ENCODE assay signal across 27 cellular contexts in the genomic region with DNA sequence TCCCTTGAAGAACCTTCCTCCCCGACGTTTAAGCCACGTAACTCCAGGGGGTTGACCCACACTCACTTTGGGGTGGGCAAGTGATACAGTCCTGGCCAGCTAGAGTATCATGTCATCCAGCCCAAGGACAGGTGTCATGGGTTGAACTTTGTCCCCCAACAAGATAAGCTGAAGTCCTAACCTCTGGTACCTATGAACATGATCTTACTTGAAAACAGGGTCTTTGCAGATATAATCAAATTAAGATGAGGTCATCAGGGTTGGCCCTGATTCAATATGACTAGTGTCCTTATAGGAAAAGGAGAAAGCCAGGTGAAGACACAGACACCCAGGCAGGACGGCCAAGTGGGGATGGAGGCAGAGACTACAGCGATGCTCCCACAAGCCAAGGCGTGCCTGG.
DNase-seq lines count a peak whose midpoint lies in the region; ATAC-seq and TF ChIP-seq lines count a peak whose summit lies in the region.
"Had no signal": no experiment of that assay in that cellular context is flagged by ENCODE, and none has a peak within 500 bp of the region (broad histone marks: within the 10 kb centered on the region; RNA-seq: fewer than 3 reads in every experiment).

No MANE protein-coding gene starts in this region.

- CTCF ChIA-PET in IMR-90 (lab: Yijun Ruan, JAX) = no interaction called here
- CTCF ChIA-PET in activated CD4-positive, alpha-beta T cell treated with anti-CD3 and anti-CD28 coated beads for 36 hours (lab: Charles Lee) = no interaction called here

- in situ Hi-C loops in IMR-90 (cut with MboI; ENCODE audit: low sequenced_read_pairs) = no loop called here

- H3K4ac ChIP-seq in IMR-90 (ENCODE audit: low read depth, low read length) = no peak overlapping the region

- no peak overlapping the region for H4K91ac ChIP-seq in IMR-90 (ENCODE audit: insufficient read depth, low read depth, low read length)

- H3K9me3 Mint-ChIP-seq in activated CD4-positive, alpha-beta T cell treated with anti-CD3 and anti-CD28 coated beads for 36 hours (ENCODE audit: low read depth) = no peaks in the 10 kb centered on the region
- H3K9me3 Mint-ChIP-seq: activated CD4-positive, alpha-beta T cell treated with anti-CD3 and anti-CD28 coated beads, Interleukin-2, amount 10 ng/mL, durations not matched to agents 7 days and 5 days; immature natural killer cell; natural killer cell treated with Interleukin-12 subunit alpha and Interleukin-12 subunit beta and Interleukin-15 and Interleukin-18, amount 100 ng/mL, for 72 hours had no signal

- TF ChIP-seq EP300 in sigmoid colon (IDR thresholded peaks at IDR 0.05) = no peak
- TF ChIP-seq EP300 in stomach (IDR thresholded peaks at IDR 0.05) = no peak

- H2BK5ac ChIP-seq in IMR-90 (ENCODE audit: low read depth, low read length, poor library complexity, severe bottlenecking) = no peak overlapping the region

- peak overlapping the region; percentile 8 for H2AFZ ChIP-seq in IMR-90 (replicated peaks; ENCODE audit: low read length, poor library complexity)

- no peak overlapping the region for H4K8ac ChIP-seq in IMR-90 (ENCODE audit: low read depth in 2 of 2, low read length in 2 of 2)

- peaks cover 16% of the 10 kb centered on the region for H3K4me1 Mint-ChIP-seq in activated CD4-positive, alpha-beta T cell treated with anti-CD3 and anti-CD28 coated beads for 36 hours

- no peak for DNase-seq in IMR-90
- no peak for DNase-seq in sigmoid colon
- DNase-seq in OCI-M2 (lab: John Stamatoyannopoulos, UW; ENCODE audit: unreplicated experiment) = no peak
- DNase-seq in activated CD4-positive, alpha-beta T cell treated with anti-CD3 and anti-CD28 coated beads for 36 hours = no peak
- DNase-seq in stomach = no peak
- DNase-seq: activated CD4-positive, alpha-beta T cell treated with anti-CD3 and anti-CD28 coated beads, Interleukin-2, amount 10 ng/mL, durations not matched to agents 7 days and 5 days; activated CD8-positive, alpha-beta memory T cell treated with anti-CD3 and anti-CD28 coated beads, Interleukin-2, amount 10 ng/mL, durations not matched to agents 7 days and 5 days; activated naive CD4-positive, alpha-beta T cell treated with anti-CD3 and anti-CD28 coated beads, Interleukin-2, amount 50 U/mL, for 16 hours; anterior cingulate cortex; Calu3; central memory CD4-positive, alpha-beta T cell; DND-41; HCEC 1CT; hypothalamus; immature natural killer cell; NCI-H146; retina; SHP77; stimulated activated CD4-positive, alpha-beta T cell treated with anti-CD3 and anti-CD28 coated beads, Interleukin-2, amount 100 ng/mL, for 48 hours had no signal

- H2BK120ac ChIP-seq in IMR-90 (ENCODE audit: low read depth, low read length) = no peak overlapping the region

- no peak overlapping the region for H2BK15ac ChIP-seq in IMR-90 (ENCODE audit: low read depth, low read length)

- BruUV-seq in IMR-90 (replicated peaks; lab: Mats Ljungman, UMichigan) = no TSS peak

- no peak overlapping the region for H4K5ac ChIP-seq in IMR-90 (ENCODE audit: low read depth, low read length)

- H3K36me3 ChIP-seq in BLaER1 treated with 17β-estradiol and CSF1 and Interleukin-3, amounts not matched to agents 10 nM and 100 nM = peaks cover 4 to 49% (median 33%) of the 10 kb centered on the region in 11 experiments; a peak in 20 of 22 replicates
- no peaks in the 10 kb centered on the region for H3K36me3 ChIP-seq in IMR-90 (ENCODE audit: control insufficient read depth, insufficient read depth, low read length)
- no peaks in the 10 kb centered on the region for H3K36me3 ChIP-seq in duodenal mucosa (ENCODE audit: control insufficient read depth in 1 of 2, insufficient read depth in 2 of 2, low read length in 2 of 2)
- no peaks in the 10 kb centered on the region for H3K36me3 ChIP-seq in sigmoid colon
- H3K36me3 ChIP-seq in stomach = peaks cover 0 to 6% (median 0%) of the 10 kb centered on the region in 4 donors
- H3K36me3 ChIP-seq: gastrocnemius medialis, left lung had no signal

- POLR2A ChIA-PET in IMR-90 (lab: Charles Lee; ENCODE audit: unreplicated experiment) = no interaction called here
- POLR2A ChIA-PET in activated CD4-positive, alpha-beta T cell treated with anti-CD3 and anti-CD28 coated beads for 36 hours (lab: Charles Lee) = no interaction called here

- no peak overlapping the region for H3K4me3 Mint-ChIP-seq in activated CD4-positive, alpha-beta T cell treated with anti-CD3 and anti-CD28 coated beads for 36 hours
- H3K4me3 Mint-ChIP-seq: activated CD4-positive, alpha-beta T cell treated with anti-CD3 and anti-CD28 coated beads, Interleukin-2, amount 10 ng/mL, durations not matched to agents 7 days and 5 days; activated CD8-positive, alpha-beta memory T cell treated with anti-CD3 and anti-CD28 coated beads, Interleukin-2, amount 10 ng/mL, durations not matched to agents 7 days and 5 days; immature natural killer cell; natural killer cell treated with Interleukin-12 subunit alpha and Interleukin-12 subunit beta and Interleukin-15 and Interleukin-18, amount 100 ng/mL, for 72 hours had no signal

- no peaks in the 10 kb centered on the region for H3K9me3 ChIP-seq in BLaER1 treated with 17β-estradiol and CSF1 and Interleukin-3, amounts not matched to agents 10 nM and 100 nM (replicated peaks in 1 of 11)
- H3K9me3 ChIP-seq in IMR-90 (ENCODE audit: control insufficient read depth, insufficient read depth, low read length) = no peaks in the 10 kb centered on the region
- no peaks in the 10 kb centered on the region for H3K9me3 ChIP-seq in duodenal mucosa (ENCODE audit: control insufficient read depth in 1 of 2, low read length in 2 of 2)
- H3K9me3 ChIP-seq in sigmoid colon = no peaks in the 10 kb centered on the region
- no peaks in the 10 kb centered on the region for H3K9me3 ChIP-seq in stomach
- H3K9me3 ChIP-seq: gastrocnemius medialis, left lung had no signal

- H3K36me3 Mint-ChIP-seq in activated CD4-positive, alpha-beta T cell treated with anti-CD3 and anti-CD28 coated beads for 36 hours (ENCODE audit: low read depth) = no peaks in the 10 kb centered on the region
- H3K36me3 Mint-ChIP-seq: natural killer cell treated with Interleukin-12 subunit alpha and Interleukin-12 subunit beta and Interleukin-15 and Interleukin-18, amount 100 ng/mL, for 72 hours had no signal

- TF ChIP-seq RAD21 in IMR-90 (IDR thresholded peaks at IDR 0.05; ENCODE audit: low read length) = no peak

- no peak for TF ChIP-seq POLR2A in IMR-90 (IDR thresholded peaks at IDR 0.05; ENCODE audit: low read depth, low read length)
- TF ChIP-seq POLR2A in sigmoid colon (IDR thresholded peaks at IDR 0.05) = no peak
- TF ChIP-seq POLR2A in stomach (IDR thresholded peaks at IDR 0.05) = no peak

- H2AK5ac ChIP-seq in IMR-90 (ENCODE audit: low read depth, low read length) = no peak overlapping the region

- no peaks in the 10 kb centered on the region for H3K79me1 ChIP-seq in IMR-90 (ENCODE audit: low read depth in 1 of 2, low read length in 2 of 2)

- no peak for ATAC-seq in IMR-90 (ENCODE audit: low read depth)
- ATAC-seq in activated CD4-positive, alpha-beta T cell treated with anti-CD3 and anti-CD28 coated beads for 36 hours = no peak
- no peak for ATAC-seq in GM19467 (IDR thresholded peaks at IDR 0.05; ENCODE audit: unreplicated experiment)
- ATAC-seq: activated CD8-positive, alpha-beta memory T cell treated with anti-CD3 and anti-CD28 coated beads, Interleukin-2, amount 10 ng/mL, durations not matched to agents 7 days and 5 days; left lung; natural killer cell treated with Interleukin-12 subunit alpha and Interleukin-12 subunit beta and Interleukin-15 and Interleukin-18, amount 100 ng/mL, for 72 hours had no signal

- H3K18ac ChIP-seq in IMR-90 (ENCODE audit: low read depth, low read length) = no peak overlapping the region

- no peaks in the 10 kb centered on the region for H3K27me3 ChIP-seq in BLaER1 treated with 17β-estradiol and CSF1 and Interleukin-3, amounts not matched to agents 10 nM and 100 nM
- H3K27me3 ChIP-seq in IMR-90 (ENCODE audit: control insufficient read depth, insufficient read depth, low read length) = peaks cover 34% of the 10 kb centered on the region
- H3K27me3 ChIP-seq in duodenal mucosa (ENCODE audit: control insufficient read depth in 1 of 2, insufficient read depth in 2 of 2, low read length in 2 of 2) = no peaks in the 10 kb centered on the region
- no peaks in the 10 kb centered on the region for H3K27me3 ChIP-seq in sigmoid colon
- no peaks in the 10 kb centered on the region for H3K27me3 ChIP-seq in stomach
- H3K27me3 ChIP-seq: gastrocnemius medialis, left lung had no signal

- H3K56ac ChIP-seq in IMR-90 (ENCODE audit: extremely low read depth, insufficient read depth, low read length) = no peak overlapping the region

- dilution Hi-C loops in IMR-90 (cut with HindIII; ENCODE audit: low sequenced_read_pairs, unreplicated experiment) = no loop called here

- WGBS in IMR-90 (ENCODE audit: extremely low coverage in 2 of 2, insufficient read length in 1 of 2), 2 experiments = 100% methylated on average over 3 of the region's 6 CpGs; no CpG with 5 or more reads in 1 of the 2 experiments
- 93 to 95% methylated on average over 6 of the region's 6 CpGs for WGBS in sigmoid colon, 2 donors
- 85 to 95% (median 94%) methylated on average over 6 of the region's 6 CpGs for WGBS in stomach, 5 donors

- H3K9ac ChIP-seq in BLaER1 treated with 17β-estradiol and CSF1 and Interleukin-3, amounts not matched to agents 10 nM and 100 nM = no peak overlapping the region
- H3K9ac ChIP-seq in IMR-90 (ENCODE audit: low read depth, low read length) = no peak overlapping the region
- H3K9ac ChIP-seq in duodenal mucosa (ENCODE audit: low read depth in 1 of 2, low read length in 2 of 2) = peak overlapping the region in 1 of 2 donors; percentile 3
- H3K9ac ChIP-seq: KMS-11 had no signal

- no peak for TF ChIP-seq CTCF in IMR-90 (conservative IDR thresholded peaks at IDR 0.05; ENCODE audit: low read depth, low read length)
- no peak for TF ChIP-seq CTCF in sigmoid colon (IDR thresholded peaks at IDR 0.05)
- no peak for TF ChIP-seq CTCF in stomach (IDR thresholded peaks at IDR 0.05)

- H3K27ac Mint-ChIP-seq in activated CD4-positive, alpha-beta T cell treated with anti-CD3 and anti-CD28 coated beads for 36 hours = no peak overlapping the region
- H3K27ac Mint-ChIP-seq: activated CD4-positive, alpha-beta T cell treated with anti-CD3 and anti-CD28 coated beads, Interleukin-2, amount 10 ng/mL, durations not matched to agents 7 days and 5 days; activated CD8-positive, alpha-beta memory T cell treated with anti-CD3 and anti-CD28 coated beads, Interleukin-2, amount 10 ng/mL, durations not matched to agents 7 days and 5 days; natural killer cell treated with Interleukin-12 subunit alpha and Interleukin-12 subunit beta and Interleukin-15 and Interleukin-18, amount 100 ng/mL, for 72 hours had no signal

- no peak overlapping the region for H2AK9ac ChIP-seq in IMR-90 (replicated peaks; ENCODE audit: low read depth, low read length, poor library complexity)

- H3K4me1 ChIP-seq in BLaER1 treated with 17β-estradiol and CSF1 and Interleukin-3, amounts not matched to agents 10 nM and 100 nM = peaks cover 39 to 62% (median 46%) of the 10 kb centered on the region in 10 experiments
- H3K4me1 ChIP-seq in IMR-90 (ENCODE audit: control insufficient read depth, insufficient read depth, low read length) (peaks cover 15% of the 10 kb centered on the region), duodenal mucosa (ENCODE audit: control insufficient read depth in 1 of 2, insufficient read depth in 2 of 2, low read length in 2 of 2) (peaks cover 91 to 94% of the 10 kb centered on the region in 2 donors), sigmoid colon (peaks cover 0 to 85% (median 64%) of the 10 kb centered on the region in 4 donors), stomach (peaks cover 62 to 96% (median 75%) of the 10 kb centered on the region in 4 donors)

- H3K4me3 ChIP-seq in BLaER1 treated with 17β-estradiol and CSF1 and Interleukin-3, amounts not matched to agents 10 nM and 100 nM = no peak overlapping the region
- H3K4me3 ChIP-seq in IMR-90 (ENCODE audit: insufficient read depth, low read depth, low read length) (no peak overlapping the region), duodenal mucosa (ENCODE audit: low read depth in 1 of 2, low read length in 2 of 2) (no peak overlapping the region), sigmoid colon (no peak overlapping the region), stomach (no peak overlapping the region)
- H3K4me3 ChIP-seq: gastrocnemius medialis, left lung had no signal

- intact Hi-C loops in IMR-90 (cut with micrococcal nuclease) = no loop called here
- intact Hi-C loops in sigmoid colon (cut with DNase I) = loop anchor here (5.0 kb wide), 1 partner anchor 65 kb away; no protein-coding TSS in a partner anchor
- intact Hi-C loops in activated CD4-positive, alpha-beta T cell treated with anti-CD3 and anti-CD28 coated beads for 36 hours (cut with DNase I, micrococcal nuclease) = no loop called here
- intact Hi-C loops in stomach (cut with DNase I; ENCODE audit: low total_unique reads) = no loop called here

- H3K27me3 Mint-ChIP-seq in activated CD4-positive, alpha-beta T cell treated with anti-CD3 and anti-CD28 coated beads for 36 hours = no peaks in the 10 kb centered on the region
- H3K27me3 Mint-ChIP-seq: activated CD4-positive, alpha-beta T cell treated with anti-CD3 and anti-CD28 coated beads, Interleukin-2, amount 10 ng/mL, durations not matched to agents 7 days and 5 days; activated CD8-positive, alpha-beta memory T cell treated with anti-CD3 and anti-CD28 coated beads, Interleukin-2, amount 10 ng/mL, durations not matched to agents 7 days and 5 days; natural killer cell treated with Interleukin-12 subunit alpha and Interleukin-12 subunit beta and Interleukin-15 and Interleukin-18, amount 100 ng/mL, for 72 hours had no signal

- peak overlapping the region in 2 of 11 experiments; percentile 10 to 43; a peak in 1 of 22 replicates for H3K27ac ChIP-seq in BLaER1 treated with 17β-estradiol and CSF1 and Interleukin-3, amounts not matched to agents 10 nM and 100 nM
- H3K27ac ChIP-seq in IMR-90 (ENCODE audit: insufficient read depth, low read length) (no peak overlapping the region), duodenal mucosa (ENCODE audit: low read depth, low read length) (peak overlapping the region; percentile 35), sigmoid colon (peak overlapping the region in 3 of 4 donors; percentile 48 to 94 (median 90)), stomach (peak overlapping the region in 1 of 5 donors; percentile 8)
- H3K27ac ChIP-seq: C4-2B, gastrocnemius medialis, KMS-11, left lung had no signal

- no peaks in the 10 kb centered on the region; the same call in 1 of the 2 replicates for H3K9me1 ChIP-seq in IMR-90 (ENCODE audit: insufficient read depth, low read length)

- peaks cover 0 to 93% (median 26%) of the 10 kb centered on the region in 11 experiments; a peak in 12 of 22 replicates for H4K20me1 ChIP-seq in BLaER1 treated with 17β-estradiol and CSF1 and Interleukin-3, amounts not matched to agents 10 nM and 100 nM
- H4K20me1 ChIP-seq in IMR-90 (ENCODE audit: insufficient read depth, low read length) = peaks cover 44% of the 10 kb centered on the region

- no peak overlapping the region for H2BK20ac ChIP-seq in IMR-90 (ENCODE audit: low read depth, low read length)

- H3K14ac ChIP-seq in IMR-90 (replicated peaks; ENCODE audit: low read depth, low read length) = no peak overlapping the region

- H3K23ac ChIP-seq in IMR-90 (ENCODE audit: low read depth, low read length) = no peak overlapping the region

- peak overlapping the region in 6 of 11 experiments; percentile 16 to 38 (median 21); a peak in 6 of 22 replicates for H3K4me2 ChIP-seq in BLaER1 treated with 17β-estradiol and CSF1 and Interleukin-3, amounts not matched to agents 10 nM and 100 nM
- H3K4me2 ChIP-seq in IMR-90 (ENCODE audit: low read depth, low read length) = no peak overlapping the region
- H3K4me2 ChIP-seq: KMS-11 had no signal
